Comparison of ENCODE assay signal across 10 cellular contexts in the genomic region with DNA sequence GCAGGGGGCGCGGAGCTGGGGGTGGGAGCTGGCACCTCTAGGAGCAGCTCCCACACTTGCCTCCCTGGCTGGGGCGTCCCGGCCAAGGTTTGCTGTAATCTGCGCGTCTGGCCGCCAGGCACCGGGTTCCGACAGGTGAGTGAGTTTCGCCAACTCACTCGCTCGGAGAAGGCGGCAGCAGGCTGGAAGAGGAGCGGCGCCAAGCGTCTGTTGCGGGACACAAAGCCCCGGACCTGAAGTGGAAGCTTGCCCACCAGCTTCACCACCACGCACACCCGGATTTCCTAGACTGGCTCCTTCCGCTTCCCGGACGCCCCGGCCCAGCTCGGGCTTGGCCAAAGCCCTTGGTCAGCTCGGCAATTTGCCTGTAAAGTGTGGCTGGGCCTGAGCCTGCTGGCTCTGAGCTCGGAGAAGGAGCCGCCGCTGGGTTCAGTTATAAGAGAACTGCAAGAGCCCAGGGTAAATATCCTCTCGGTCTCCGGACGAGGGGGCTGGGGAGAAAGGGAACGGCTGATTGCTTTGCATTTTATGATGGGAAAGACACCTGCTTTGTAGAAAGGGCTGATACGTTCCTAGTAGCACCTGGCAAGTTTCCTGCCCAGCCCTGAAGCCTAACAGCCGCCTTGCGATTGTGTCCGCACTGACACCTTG. TPM values are rescaled to one million over a fixed set of nuclear protein-coding genes. Genes with fewer than 3 reads are reported as not detected.
DNase-seq lines count a peak whose midpoint lies in the region; ATAC-seq and TF ChIP-seq lines count a peak whose summit lies in the region.
"Had no signal": no experiment of that assay in that cellular context is flagged by ENCODE, and none has a peak within 500 bp of the region (broad histone marks: within the 10 kb centered on the region; RNA-seq: fewer than 3 reads in every experiment).

No MANE protein-coding gene starts in this region.

- H3K36me3 Mint-ChIP-seq in HFFc6 (ENCODE audit: low read depth): no peaks in the 10 kb centered on the region
- H3K36me3 Mint-ChIP-seq: memory B cell had no signal

- POLR2A ChIA-PET in RWPE1 (lab: Yijun Ruan, JAX; ENCODE audit: low non-redundant PET): no interaction called here

- DNase-seq in HFFc6: no peak
- DNase-seq in RWPE1 (ENCODE audit: low spot score): peak; percentile 47
- peak; percentile 22 to 26 for DNase-seq in fibroblast of lung (ENCODE audit: low read depth in 2 of 2)
- peak; percentile 2 for DNase-seq in myocyte (ENCODE audit: low read depth)
- DNase-seq in stimulated activated CD4-positive, alpha-beta T cell treated with anti-CD3 and anti-CD28 coated beads, Interleukin-4, amount 100 ng/mL, for 24 hours: no peak

- H3K27me3 Mint-ChIP-seq in HFFc6 (ENCODE audit: insufficient read depth): peaks cover 29% of the 10 kb centered on the region

- H3K9me3 Mint-ChIP-seq in HFFc6: peaks cover 4% of the 10 kb centered on the region; the same call in 1 of the 2 replicates
- H3K9me3 Mint-ChIP-seq: memory B cell had no signal

- H3K36me3 ChIP-seq in fibroblast of lung (ENCODE audit: control insufficient read depth, insufficient read depth, low read length): no peaks in the 10 kb centered on the region

- no peak for ATAC-seq in GM19397 (IDR thresholded peaks at IDR 0.05; ENCODE audit: unreplicated experiment)
- ATAC-seq in GM21619 (IDR thresholded peaks at IDR 0.05; ENCODE audit: unreplicated experiment): no peak
- no peak for ATAC-seq in HG03095 (IDR thresholded peaks at IDR 0.05; ENCODE audit: unreplicated experiment)

- H3K27me3 ChIP-seq in fibroblast of lung (ENCODE audit: control insufficient read depth, insufficient read depth, low read length): peaks cover 25% of the 10 kb centered on the region

- H3K4me3 ChIP-seq in fibroblast of lung (replicated peaks in 1 of 4; ENCODE audit: control extremely low read depth in 1 of 4, insufficient read depth in 1 of 4, low read depth in 3 of 4, low read length in 4 of 4): peak overlapping the region; percentile 19 to 59 (median 51)

- H3K4me1 ChIP-seq in fibroblast of lung (ENCODE audit: control insufficient read depth, extremely low read depth, insufficient read depth, low read length): peaks cover 2% of the 10 kb centered on the region

- H3K79me2 ChIP-seq in fibroblast of lung (ENCODE audit: control insufficient read depth, insufficient read depth, low read length): no peaks in the 10 kb centered on the region

- no peak overlapping the region for H3K27ac ChIP-seq in RWPE1
- H3K27ac ChIP-seq in fibroblast of lung (ENCODE audit: insufficient read depth, low read length): no peak overlapping the region

- peak overlapping the region; percentile 64; the same call in 1 of the 2 replicates for H3K4me3 Mint-ChIP-seq in HFFc6
- H3K4me3 Mint-ChIP-seq: memory B cell had no signal

- peaks cover 6% of the 10 kb centered on the region; the same call in 1 of the 2 replicates for H3K4me1 Mint-ChIP-seq in HFFc6 (ENCODE audit: low read depth)

- CTCF ChIA-PET in RWPE1 (lab: Yijun Ruan, JAX): interaction anchor here (0.6 to 1.0 kb wide), 5 partner anchors 8 to 339 kb away, joined by 3 to 6 read pairs (median 4); no protein-coding TSS in a partner anchor

- no peaks in the 10 kb centered on the region for H4K20me1 ChIP-seq in fibroblast of lung (ENCODE audit: control insufficient read depth, extremely low read depth, insufficient read depth, low read length)

- H2AFZ ChIP-seq in fibroblast of lung (ENCODE audit: low read length): peak overlapping the region; percentile 55

- H3K27ac Mint-ChIP-seq in HFFc6: no peak overlapping the region
- H3K27ac Mint-ChIP-seq: memory B cell had no signal

- TF ChIP-seq CTCF in HFFc6 (IDR thresholded peaks at IDR 0.05): no peak
- no peak for TF ChIP-seq CTCF in RWPE1 (conservative IDR thresholded peaks at IDR 0.05; ENCODE audit: low read depth)
- TF ChIP-seq CTCF in fibroblast of lung (conservative IDR thresholded peaks at IDR 0.05 in 1 of 2, IDR thresholded peaks at IDR 0.05 in 1 of 2; ENCODE audit: low read depth in 1 of 2, low read length in 2 of 2): peak in 1 of 2 donors; percentile 19

- H3K9ac ChIP-seq in fibroblast of lung (ENCODE audit: insufficient read depth, low read length): no peak overlapping the region

- peak overlapping the region; percentile 87 for H3K4me2 ChIP-seq in fibroblast of lung (ENCODE audit: extremely low read depth, insufficient read depth, low read length)

- no peaks in the 10 kb centered on the region for H3K9me3 ChIP-seq in fibroblast of lung (ENCODE audit: control insufficient read depth, insufficient read depth, low read depth, low read length)

RNA-seq across cellular contexts. Expression of a gene that starts 0.5 kb away (rescaled TPM):
- total RNA-seq in HFFc6 (2021; fragmentation: NEBNext Ultra II Directional; extraction: Animal tissue kit (Norgen Biotek cat#: 25700)): not detected
- 0.26 and 0.50 TPM in 2 replicates for total RNA-seq in fibroblast of lung
- polyA plus RNA-seq in fibroblast of lung: 0.25 and 0.52 TPM in 2 replicates
- 0.17 and 0.37 TPM in 2 replicates for polyA plus RNA-seq in fibroblast of lung (2012)
- polyA minus RNA-seq in fibroblast of lung (ENCODE audit: low replicate concordance): not detected in 2 replicates
- total RNA-seq in myocyte: 0.21 TPM in 1 of 2 replicates, not detected in the other
- polyA plus RNA-seq in myocyte (2012): 0.06 TPM
- total RNA-seq: LHCN-M2 had no signal

Comparison
In these comparisons a context has a peak if more than half of its experiments do, and no peak if none do; other contexts are left out.
1. DNase-seq: peak in RWPE1 (single experiment), fibroblast of lung (2 of 2) and myocyte (single experiment); none in HFFc6 (single experiment) and stimulated activated CD4-positive, alpha-beta T cell treated with anti-CD3 and anti-CD28 coated beads, Interleukin-4, amount 100 ng/mL, for 24 hours (single experiment).